ENCODE assay signal across 13 cellular contexts in the genomic region with DNA sequence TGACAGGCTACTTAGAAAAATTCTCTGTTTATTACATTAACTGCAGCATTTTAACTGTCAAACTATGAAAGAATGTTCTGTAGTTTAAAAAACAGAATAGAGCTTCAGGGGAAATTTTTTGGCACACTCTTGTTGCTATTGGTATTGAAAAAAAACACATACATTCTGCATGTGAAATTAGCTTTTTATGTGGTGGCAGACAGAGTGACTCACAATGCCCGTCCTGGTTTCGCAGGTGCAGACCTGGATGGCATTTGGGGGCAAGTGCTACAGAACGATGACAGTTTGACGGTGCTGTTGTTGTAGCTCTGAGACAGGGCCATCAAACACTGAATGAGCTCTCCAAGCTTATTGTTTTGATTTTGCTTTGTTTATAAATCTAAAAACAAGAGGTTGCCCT.
DNase-seq lines count a peak whose midpoint lies in the region; ATAC-seq and TF ChIP-seq lines count a peak whose summit lies in the region.
"Had no signal": no experiment of that assay in that cellular context is flagged by ENCODE, and none has a peak within 500 bp of the region (broad histone marks: within the 10 kb centered on the region; RNA-seq: fewer than 3 reads in every experiment).

No MANE protein-coding gene starts in this region.

- POLR2A ChIA-PET in activated CD4-positive, alpha-beta memory T cell treated with anti-CD3 and anti-CD28 coated beads for 36 hours (lab: Charles Lee), result no interaction called here
- POLR2A ChIA-PET in activated CD4-positive, alpha-beta memory T cell treated with anti-CD3 and anti-CD28 coated beads, Interleukin-2, amount 10 ng/mL, durations not matched to agents 7 days and 5 days (lab: Charles Lee), result no interaction called here

- DNase-seq in activated CD4-positive, alpha-beta memory T cell treated with anti-CD3 and anti-CD28 coated beads for 36 hours, result peak; percentile 41
- no peak for DNase-seq in activated CD4-positive, alpha-beta memory T cell treated with anti-CD3 and anti-CD28 coated beads, Interleukin-2, amount 10 ng/mL, durations not matched to agents 7 days and 5 days
- DNase-seq in activated T-cell treated with anti-CD3 and anti-CD28 coated beads for 1 hour (ENCODE audit: low read depth), result peak; percentile 21
- DNase-seq in effector CD4-positive, alpha-beta T cell, result peak; percentile 14
- DNase-seq in stimulated activated effector memory CD8-positive, alpha-beta T cell treated with anti-CD3 and anti-CD28 coated beads, Interleukin-12 subunit alpha, Interleukin-12 subunit beta, amount 100 ng/mL, for 72 hours (ENCODE audit: low spot score in 2 of 2), result no peak
- no peak for DNase-seq in 8988T
- no peak for DNase-seq in Right ventricle myocardium inferior (ENCODE audit: missing footprints)
- DNase-seq in coronary artery (ENCODE audit: low spot score), result no peak
- DNase-seq: activated B cell treated with CpG ODN at 0.5 μM for 24 hours, foreskin fibroblast, NCI-H774 had no signal

- H3K27ac Mint-ChIP-seq in activated CD4-positive, alpha-beta memory T cell treated with anti-CD3 and anti-CD28 coated beads for 36 hours, result no peak overlapping the region
- no peak overlapping the region for H3K27ac Mint-ChIP-seq in activated CD4-positive, alpha-beta memory T cell treated with anti-CD3 and anti-CD28 coated beads, Interleukin-2, amount 10 ng/mL, durations not matched to agents 7 days and 5 days
- H3K27ac Mint-ChIP-seq in stimulated activated effector memory CD8-positive, alpha-beta T cell treated with anti-CD3 and anti-CD28 coated beads, Interleukin-12 subunit alpha, Interleukin-12 subunit beta, amount 100 ng/mL, for 72 hours, result no peak overlapping the region
- H3K27ac Mint-ChIP-seq: activated B cell treated with CpG ODN at 0.5 μM for 24 hours, type B pancreatic cell had no signal

- no peaks in the 10 kb centered on the region for H3K9me3 Mint-ChIP-seq in activated CD4-positive, alpha-beta memory T cell treated with anti-CD3 and anti-CD28 coated beads for 36 hours
- no peaks in the 10 kb centered on the region for H3K9me3 Mint-ChIP-seq in activated CD4-positive, alpha-beta memory T cell treated with anti-CD3 and anti-CD28 coated beads, Interleukin-2, amount 10 ng/mL, durations not matched to agents 7 days and 5 days
- no peaks in the 10 kb centered on the region for H3K9me3 Mint-ChIP-seq in stimulated activated effector memory CD8-positive, alpha-beta T cell treated with anti-CD3 and anti-CD28 coated beads, Interleukin-12 subunit alpha, Interleukin-12 subunit beta, amount 100 ng/mL, for 72 hours
- H3K9me3 Mint-ChIP-seq: activated B cell treated with CpG ODN at 0.5 μM for 24 hours, type B pancreatic cell had no signal

- no peak overlapping the region for H3K4me3 Mint-ChIP-seq in activated CD4-positive, alpha-beta memory T cell treated with anti-CD3 and anti-CD28 coated beads for 36 hours
- no peak overlapping the region for H3K4me3 Mint-ChIP-seq in activated CD4-positive, alpha-beta memory T cell treated with anti-CD3 and anti-CD28 coated beads, Interleukin-2, amount 10 ng/mL, durations not matched to agents 7 days and 5 days
- H3K4me3 Mint-ChIP-seq in stimulated activated effector memory CD8-positive, alpha-beta T cell treated with anti-CD3 and anti-CD28 coated beads, Interleukin-12 subunit alpha, Interleukin-12 subunit beta, amount 100 ng/mL, for 72 hours, result no peak overlapping the region
- H3K4me3 Mint-ChIP-seq: activated B cell treated with CpG ODN at 0.5 μM for 24 hours, type B pancreatic cell had no signal

- TF ChIP-seq CTCF in coronary artery (IDR thresholded peaks at IDR 0.05), result no peak

- no peak overlapping the region for H3K4me3 ChIP-seq in coronary artery
- H3K4me3 ChIP-seq: SJSA1 had no signal

- intact Hi-C loops in activated CD4-positive, alpha-beta memory T cell treated with anti-CD3 and anti-CD28 coated beads for 36 hours (cut with micrococcal nuclease), result no loop called here
- intact Hi-C loops in Right ventricle myocardium inferior (cut with DNase I), result loop anchor here (5.0 to 10.0 kb wide), 2 partner anchors 242 to 424 kb away; no protein-coding TSS in a partner anchor

- CTCF ChIA-PET in activated CD4-positive, alpha-beta memory T cell treated with anti-CD3 and anti-CD28 coated beads for 36 hours (lab: Charles Lee), result interaction anchor here (0.6 kb wide), 1 partner anchor 566 kb away, joined by 3 read pairs; no protein-coding TSS in a partner anchor
- CTCF ChIA-PET in activated CD4-positive, alpha-beta memory T cell treated with anti-CD3 and anti-CD28 coated beads, Interleukin-2, amount 10 ng/mL, durations not matched to agents 7 days and 5 days (lab: Charles Lee), result interaction anchor here (0.6 to 0.8 kb wide), 3 partner anchors 11 to 228 kb away, joined by 3 to 4 read pairs (median 4); no protein-coding TSS in a partner anchor

- H3K27ac ChIP-seq in coronary artery, result no peak overlapping the region
- H3K27ac ChIP-seq: SJSA1 had no signal

- H3K36me3 Mint-ChIP-seq in activated CD4-positive, alpha-beta memory T cell treated with anti-CD3 and anti-CD28 coated beads for 36 hours, result no peaks in the 10 kb centered on the region
- H3K36me3 Mint-ChIP-seq in activated CD4-positive, alpha-beta memory T cell treated with anti-CD3 and anti-CD28 coated beads, Interleukin-2, amount 10 ng/mL, durations not matched to agents 7 days and 5 days (ENCODE audit: low read depth), result no peaks in the 10 kb centered on the region
- H3K36me3 Mint-ChIP-seq in stimulated activated effector memory CD8-positive, alpha-beta T cell treated with anti-CD3 and anti-CD28 coated beads, Interleukin-12 subunit alpha, Interleukin-12 subunit beta, amount 100 ng/mL, for 72 hours, result no peaks in the 10 kb centered on the region
- H3K36me3 Mint-ChIP-seq: type B pancreatic cell had no signal

- peaks cover 4% of the 10 kb centered on the region for H3K27me3 Mint-ChIP-seq in activated CD4-positive, alpha-beta memory T cell treated with anti-CD3 and anti-CD28 coated beads for 36 hours
- H3K27me3 Mint-ChIP-seq in activated CD4-positive, alpha-beta memory T cell treated with anti-CD3 and anti-CD28 coated beads, Interleukin-2, amount 10 ng/mL, durations not matched to agents 7 days and 5 days, result peaks cover 35% of the 10 kb centered on the region
- H3K27me3 Mint-ChIP-seq: type B pancreatic cell had no signal

- ATAC-seq in stimulated activated effector memory CD8-positive, alpha-beta T cell treated with anti-CD3 and anti-CD28 coated beads, Interleukin-12 subunit alpha, Interleukin-12 subunit beta, amount 100 ng/mL, for 72 hours, result peak; percentile 60
- ATAC-seq in Right ventricle myocardium inferior, result no peak

- H3K4me1 Mint-ChIP-seq in activated CD4-positive, alpha-beta memory T cell treated with anti-CD3 and anti-CD28 coated beads for 36 hours (ENCODE audit: low read depth), result peaks cover 7% of the 10 kb centered on the region
- peaks cover 2% of the 10 kb centered on the region for H3K4me1 Mint-ChIP-seq in activated CD4-positive, alpha-beta memory T cell treated with anti-CD3 and anti-CD28 coated beads, Interleukin-2, amount 10 ng/mL, durations not matched to agents 7 days and 5 days
- no peaks in the 10 kb centered on the region for H3K4me1 Mint-ChIP-seq in stimulated activated effector memory CD8-positive, alpha-beta T cell treated with anti-CD3 and anti-CD28 coated beads, Interleukin-12 subunit alpha, Interleukin-12 subunit beta, amount 100 ng/mL, for 72 hours
- H3K4me1 Mint-ChIP-seq: activated B cell treated with CpG ODN at 0.5 μM for 24 hours had no signal

Comparison
In these comparisons a context has a peak if more than half of its experiments do, and no peak if none do; other contexts are left out.
1. DNase-seq: peak in activated CD4-positive, alpha-beta memory T cell treated with anti-CD3 and anti-CD28 coated beads for 36 hours (single experiment), activated T-cell treated with anti-CD3 and anti-CD28 coated beads for 1 hour (single experiment) and effector CD4-positive, alpha-beta T cell (single experiment); none in activated CD4-positive, alpha-beta memory T cell treated with anti-CD3 and anti-CD28 coated beads, Interleukin-2, amount 10 ng/mL, durations not matched to agents 7 days and 5 days (single experiment), stimulated activated effector memory CD8-positive, alpha-beta T cell treated with anti-CD3 and anti-CD28 coated beads, Interleukin-12 subunit alpha, Interleukin-12 subunit beta, amount 100 ng/mL, for 72 hours (0 of 2), 8988T (single experiment), Right ventricle myocardium inferior (single experiment) and coronary artery (single experiment).